10 cellular contexts compared by ENCODE assay signal in genomic region chr2:46490521-46491141, GRCh38. TPM values are rescaled to one million over a fixed set of nuclear protein-coding genes. Genes with fewer than 3 reads are reported as not detected.
DNase-seq lines count a peak whose midpoint lies in the region; ATAC-seq, FAIRE-seq and TF ChIP-seq lines count a peak whose summit lies in the region.
"Had no signal": no experiment of that assay in that cellular context is flagged by ENCODE, and none has a peak within 500 bp of the region (broad histone marks: within the 10 kb centered on the region; RNA-seq: fewer than 3 reads in every experiment).

No MANE protein-coding gene starts in this region.

- H3K79me2 ChIP-seq in trophoblast cell (ENCODE audit: control insufficient read depth, insufficient read depth, low read length, poor library complexity) = no peaks in the 10 kb centered on the region

- peak in 1 of 2 donors; percentile 33 for DNase-seq in breast epithelium (ENCODE audit: low spot score in 2 of 2)
- DNase-seq in MCF 10A (ENCODE audit: unreplicated experiment) = no peak
- DNase-seq in T-cell = no peak
- DNase-seq in kidney = peak; percentile 87
- peak; percentile 65 to 70 for DNase-seq in uterus
- DNase-seq in trophoblast cell = no peak
- DNase-seq in 8988T = no peak
- no peak for DNase-seq in posterior vena cava (ENCODE audit: low spot score)

- no peak overlapping the region for H2BK12ac ChIP-seq in trophoblast cell (ENCODE audit: low read length)

- no peak overlapping the region for H3K18ac ChIP-seq in trophoblast cell (ENCODE audit: low read length)

- no peaks in the 10 kb centered on the region for H3K79me1 ChIP-seq in trophoblast cell (ENCODE audit: low read length)

- no peak overlapping the region for H3K4me3 Mint-ChIP-seq in MCF 10A (ENCODE audit: unreplicated experiment)
- H3K4me3 Mint-ChIP-seq in T-cell = no peak overlapping the region
- H3K4me3 Mint-ChIP-seq: T-helper 1 cell treated with Interleukin-12 subunit alpha and Interleukin-12 subunit beta and Interleukin-4 antibody, amounts not matched to agents 30 μg/mL and 1 μg/mL, for 36 hours had no signal

- H3K27ac Mint-ChIP-seq in MCF 10A (ENCODE audit: low read depth, unreplicated experiment) (no peak overlapping the region), T-cell (no peak overlapping the region)
- H3K27ac Mint-ChIP-seq: T-helper 1 cell treated with Interleukin-12 subunit alpha and Interleukin-12 subunit beta and Interleukin-4 antibody, amounts not matched to agents 30 μg/mL and 1 μg/mL, for 36 hours had no signal

- intact Hi-C loops in breast epithelium (cut with DNase I; ENCODE audit: low total_unique reads) = no loop called here
- intact Hi-C loops in MCF 10A (cut with micrococcal nuclease) = no loop called here
- intact Hi-C loops in kidney (cut with DNase I) = no loop called here
- intact Hi-C loops in uterus (cut with DNase I; ENCODE audit: low total_unique reads) = no loop called here
- intact Hi-C loops in posterior vena cava (cut with DNase I) = no loop called here

- TF ChIP-seq CTCF in breast epithelium (IDR thresholded peaks at IDR 0.05) (no peak), MCF 10A (IDR thresholded peaks at IDR 0.05; ENCODE audit: unreplicated experiment) (no peak), kidney (IDR thresholded peaks at IDR 0.05; ENCODE audit: borderline replicate concordance, extremely low read depth, insufficient read depth) (no peak), uterus (IDR thresholded peaks at IDR 0.05) (peak in 1 of 4 experiments; percentile 7)

- POLR2A ChIA-PET in MCF 10A (lab: Yijun Ruan, JAX) = interaction anchor here (1.0 to 1.2 kb wide), 2 partner anchors 11 to 93 kb away, joined by 4 to 5 read pairs; no protein-coding TSS in a partner anchor
- POLR2A ChIA-PET in T-cell (lab: Charles Lee) = no interaction called here

- no CpG with 5 or more reads among the region's 6 CpGs for WGBS in trophoblast cell (ENCODE audit: extremely low coverage, insufficient coverage, insufficient read length)

- H3K4me1 ChIP-seq in breast epithelium (no peaks in the 10 kb centered on the region), kidney (ENCODE audit: control insufficient read depth in 1 of 2, insufficient read depth in 1 of 2, low read depth in 1 of 2, low read length in 2 of 2) (peaks cover 0 to 10% of the 10 kb centered on the region in 2 donors), uterus (peaks cover 0 to 9% of the 10 kb centered on the region in 2 donors), trophoblast cell (ENCODE audit: control insufficient read depth in 1 of 2, insufficient read depth in 2 of 2, low read length in 2 of 2) (peaks cover 11 to 19% of the 10 kb centered on the region in 2 experiments)

- H3K4me2 ChIP-seq in trophoblast cell (ENCODE audit: low read length) = no peak overlapping the region

- no peaks in the 10 kb centered on the region for H3K36me3 Mint-ChIP-seq in MCF 10A (ENCODE audit: insufficient read depth, unreplicated experiment)
- H3K36me3 Mint-ChIP-seq in T-cell = no peaks in the 10 kb centered on the region

- no peak overlapping the region for H2AFZ ChIP-seq in trophoblast cell (ENCODE audit: insufficient read depth, low read length, poor library complexity)

- H3K4me3 ChIP-seq in breast epithelium (no peak overlapping the region), kidney (ENCODE audit: low read length in 2 of 2) (no peak overlapping the region), uterus (no peak overlapping the region), trophoblast cell (ENCODE audit: low read depth, low read length) (no peak overlapping the region)

- ATAC-seq in T-cell (replicated peaks in 1 of 4) = peak in 3 of 4 experiments; percentile 32 to 61 (median 38)

- CTCF ChIA-PET in MCF 10A (lab: Yijun Ruan, JAX) (interaction anchor here (0.6 kb wide), 1 partner anchor 30 kb away, joined by 3 read pairs; no protein-coding TSS in a partner anchor), T-cell (lab: Charles Lee) (interaction anchor here in 1 of 2 donors (0.5 to 1.5 kb wide), 3 partner anchors 66 to 801 kb away, joined by 3 to 5 read pairs (median 3); no protein-coding TSS in a partner anchor)

- no peaks in the 10 kb centered on the region for H3K27me3 ChIP-seq in breast epithelium
- H3K27me3 ChIP-seq in uterus = no peaks in the 10 kb centered on the region
- no peaks in the 10 kb centered on the region for H3K27me3 ChIP-seq in trophoblast cell (ENCODE audit: insufficient read depth, low read length)

- H3K36me3 ChIP-seq in breast epithelium (no peaks in the 10 kb centered on the region), kidney (ENCODE audit: control insufficient read depth in 1 of 2, insufficient read depth in 2 of 2, low read length in 2 of 2) (no peaks in the 10 kb centered on the region), uterus (no peaks in the 10 kb centered on the region), trophoblast cell (ENCODE audit: control insufficient read depth in 1 of 2, insufficient read depth in 2 of 2, low read length in 2 of 2) (no peaks in the 10 kb centered on the region)

- H3K27me3 Mint-ChIP-seq in MCF 10A (ENCODE audit: insufficient read depth, unreplicated experiment) (no peaks in the 10 kb centered on the region), T-cell (peaks cover 0 to 7% of the 10 kb centered on the region in 2 donors)

- no peak overlapping the region for H2BK120ac ChIP-seq in trophoblast cell (ENCODE audit: insufficient read depth, low read length, poor library complexity)

- H4K12ac ChIP-seq in trophoblast cell (ENCODE audit: low read depth, low read length) = no peak overlapping the region

- FAIRE-seq in kidney (lab: Jason Lieb, UNC) = no peak

- BruUV-seq in MCF 10A (replicated peaks; lab: Mats Ljungman, UMichigan) = no TSS peak

- no peak overlapping the region for H3K23ac ChIP-seq in trophoblast cell (ENCODE audit: low read length)

- H3K9me3 ChIP-seq in breast epithelium (no peaks in the 10 kb centered on the region), kidney (ENCODE audit: control insufficient read depth in 1 of 2, low read length in 2 of 2) (no peaks in the 10 kb centered on the region), uterus (no peaks in the 10 kb centered on the region), trophoblast cell (ENCODE audit: insufficient read depth, low read depth, low read length) (no peaks in the 10 kb centered on the region)

- no peak overlapping the region for H3K4ac ChIP-seq in trophoblast cell (ENCODE audit: low read depth, low read length)

- H3K27ac ChIP-seq in breast epithelium (peak overlapping the region; percentile 45 to 80), kidney (ENCODE audit: low read depth in 2 of 2, low read length in 2 of 2) (no peak overlapping the region), uterus (peak overlapping the region; percentile 65 to 83), trophoblast cell (ENCODE audit: low read depth, low read length) (no peak overlapping the region)
- H3K27ac ChIP-seq: C4-2B had no signal

- no peak for TF ChIP-seq POLR2A in breast epithelium (IDR thresholded peaks at IDR 0.05)
- no peak for TF ChIP-seq POLR2A in uterus (IDR thresholded peaks at IDR 0.05)

- no peak overlapping the region for H3K14ac ChIP-seq in trophoblast cell (ENCODE audit: low read length)

- H2BK5ac ChIP-seq in trophoblast cell (ENCODE audit: low read depth, low read length, poor library complexity) = no peak overlapping the region

- H3K9me3 Mint-ChIP-seq in MCF 10A (ENCODE audit: unreplicated experiment) (no peaks in the 10 kb centered on the region), T-cell (no peaks in the 10 kb centered on the region)
- H3K9me3 Mint-ChIP-seq: T-helper 1 cell treated with Interleukin-12 subunit alpha and Interleukin-12 subunit beta and Interleukin-4 antibody, amounts not matched to agents 30 μg/mL and 1 μg/mL, for 36 hours had no signal

- no peak overlapping the region for H2AK5ac ChIP-seq in trophoblast cell (ENCODE audit: low read length)

- H3K4me1 Mint-ChIP-seq in MCF 10A (ENCODE audit: insufficient read depth, unreplicated experiment) = peaks cover 19% of the 10 kb centered on the region
- peaks cover 0 to 6% (median 0%) of the 10 kb centered on the region in 3 donors for H3K4me1 Mint-ChIP-seq in T-cell

- no peak overlapping the region for H4K8ac ChIP-seq in trophoblast cell (ENCODE audit: low read depth, low read length)

- H4K91ac ChIP-seq in trophoblast cell (ENCODE audit: low read depth, low read length) = no peak overlapping the region

- H3K9ac ChIP-seq in kidney (ENCODE audit: low read length in 2 of 2) = no peak overlapping the region
- no peak overlapping the region for H3K9ac ChIP-seq in trophoblast cell (ENCODE audit: low read length)

RNA-seq across cellular contexts. Expression of gene TMEM247, which starts 11.3 kb away (rescaled TPM):
- total RNA-seq in breast epithelium (not detected), MCF 10A (2022) (not detected in 2 replicates), T-cell (not detected), kidney (not detected), uterus (not detected), posterior vena cava (not detected)
- not detected for polyA plus RNA-seq in kidney (ENCODE audit: insufficient read depth, low read depth, low replicate concordance)
- 0.15 TPM in 1 of 2 replicates, not detected in the other for polyA plus RNA-seq in trophoblast cell (2013)

RNA-seq across cellular contexts. Expression of gene RHOQ, which starts 51.7 kb away (rescaled TPM):
- total RNA-seq in breast epithelium = 100 to 1,000 TPM in 2 of 3 donors, 10 to 100 TPM in 1; 90.7 to 302 (median 110) TPM
- total RNA-seq in MCF 10A (2022) = 30.4 and 44.8 TPM in 2 replicates
- total RNA-seq in T-cell = 10 to 100 TPM; 15.9 to 25.2 (median 19.6) TPM
- 63.2 TPM for total RNA-seq in kidney
- 45.4 TPM for polyA plus RNA-seq in kidney (ENCODE audit: insufficient read depth, low read depth, low replicate concordance)
- total RNA-seq in uterus = 100 to 1,000 TPM in 2 of 4 donors, 10 to 100 TPM in 2; 62.0 to 221 (median 100.0) TPM
- polyA plus RNA-seq in trophoblast cell (2013) = 40.9 and 41.2 TPM in 2 replicates
- total RNA-seq in posterior vena cava = 100 to 1,000 TPM; 162 to 201 TPM

RNA-seq across cellular contexts. Expression of gene ATP6V1E2, which starts 51.7 kb away (rescaled TPM):
- total RNA-seq in breast epithelium (1 to 10 TPM; 4.9 to 9.0 (median 8.5) TPM), MCF 10A (2022) (11.9 and 18.4 TPM in 2 replicates), T-cell (10 to 100 TPM in 4 of 5 donors, 1 to 10 TPM in 1; 8.8 to 16.6 (median 13.8) TPM), kidney (4.5 TPM), uterus (1 to 10 TPM in 2 of 4 donors, not detected in 2; 4.6 to 5.3 TPM), posterior vena cava (1 to 10 TPM; 4.9 to 5.3 TPM)
- polyA plus RNA-seq in kidney (ENCODE audit: insufficient read depth, low read depth, low replicate concordance) = 3.5 TPM
- 3.5 and 3.6 TPM in 2 replicates for polyA plus RNA-seq in trophoblast cell (2013)

Comparison
In these comparisons a context has a peak if more than half of its experiments do, and no peak if none do; other contexts are left out.
1. DNase-seq: peak in kidney (single experiment) and uterus (2 of 2); none in MCF 10A (single experiment), T-cell (0 of 34), trophoblast cell (0 of 2), 8988T (single experiment) and posterior vena cava (single experiment).
2. H3K27ac ChIP-seq: peak in breast epithelium (2 of 2) and uterus (2 of 2); none in kidney (0 of 2) and trophoblast cell (single experiment).